In genomic region chr11:60942970-60943565, GRCh38 we compare ENCODE assay signal across 1 cellular context.
TF ChIP-seq lines count a peak whose summit lies in the region.

No MANE protein-coding gene starts in this region.

TF ChIP-seq in IMR-90, 13 proteins besides CTCF, POLR2A, EP300 and RAD21:
- no peak for TF ChIP-seq MXI1 (IDR thresholded peaks at IDR 0.05; ENCODE audit: borderline replicate concordance, low read depth, low read length)
